In genomic region chr15:75201609-75202250, GRCh38 we compare ENCODE assay signal across 1 cellular context.
A peak's percentile ranks its signal among the peaks of the same experiment; 100 is the strongest.
TF ChIP-seq lines count a peak whose summit lies in the region.

Gene C15orf39, plus strand, starts transcription at chr15:75201882. Its CDS starts 4,167 bp downstream, at chr15:75206049.

TF ChIP-seq in HepG2, 621 proteins besides CTCF, POLR2A, EP300 and RAD21 (continued from another document and continues in another):
- TF ChIP-seq PATZ1 (CRISPR knock-in tag; IDR thresholded peaks at IDR 0.05) (no peak), ZHX1 (CRISPR knock-in tag; IDR thresholded peaks at IDR 0.05; ENCODE audit: low read depth) (no peak), ZNF234 (CRISPR knock-in tag; conservative IDR thresholded peaks at IDR 0.05) (no peak), RCOR2 (CRISPR knock-in tag; IDR thresholded peaks at IDR 0.05) (no peak), ZNF12 (CRISPR knock-in tag; IDR thresholded peaks at IDR 0.05) (no peak; the same call in 1 of the 2 replicates), HOXD1 (CRISPR knock-in tag; IDR thresholded peaks at IDR 0.05) (peak; percentile 16; the same call in 1 of the 2 replicates), ZFX (CRISPR knock-in tag; IDR thresholded peaks at IDR 0.05; ENCODE audit: low read depth) (peak; percentile 94), RFX5 (IDR thresholded peaks at IDR 0.05; ENCODE audit: low read depth, low read length) (no peak), ZNF878 (CRISPR knock-in tag; IDR thresholded peaks at IDR 0.05) (0 out of 2 replicates have a peak, but pooled peaks have one; percentile 54), POGK (CRISPR knock-in tag; conservative IDR thresholded peaks at IDR 0.05) (peak; percentile 66), ZMAT5 (CRISPR knock-in tag; IDR thresholded peaks at IDR 0.05; ENCODE audit: borderline replicate concordance, low read depth) (no peak), FIP1L1 (IDR thresholded peaks at IDR 0.05; ENCODE audit: borderline replicate concordance, insufficient read depth, low read depth, low read length) (no peak), ZNF589 (CRISPR knock-in tag; conservative IDR thresholded peaks at IDR 0.05) (peak; percentile 56; the same call in 1 of the 2 replicates), ZFP41 (CRISPR knock-in tag; IDR thresholded peaks at IDR 0.05; ENCODE audit: borderline replicate concordance) (no peak), SPEN (CRISPR knock-in tag; IDR thresholded peaks at IDR 0.05; ENCODE audit: low read depth) (no peak), KLF15 (CRISPR knock-in tag; IDR thresholded peaks at IDR 0.05; ENCODE audit: borderline replicate concordance) (no peak), ZNF138 (CRISPR knock-in tag; IDR thresholded peaks at IDR 0.05; ENCODE audit: low read depth) (0 out of 2 replicates have a peak, but pooled peaks have one; percentile 25), CEBPB (IDR thresholded peaks at IDR 0.05; ENCODE audit: borderline replicate concordance, low read depth, low read length) (no peak), SUZ12 (IDR thresholded peaks at IDR 0.05; ENCODE audit: low read depth, low read length) (no peak), SRSF4 (IDR thresholded peaks at IDR 0.05; ENCODE audit: low read depth, low read length, poor library complexity, severe bottlenecking) (no peak), TAF15 (IDR thresholded peaks at IDR 0.05; ENCODE audit: low read depth, low read length, poor library complexity, severe bottlenecking) (peak; percentile 87), RFX1 (IDR thresholded peaks at IDR 0.05) (no peak), ZNF672 (CRISPR knock-in tag; IDR thresholded peaks at IDR 0.05) (no peak), ZNF775 (CRISPR knock-in tag; IDR thresholded peaks at IDR 0.05; ENCODE audit: borderline replicate concordance) (no peak), SMARCC2 (IDR thresholded peaks at IDR 0.05) (no peak), HIC2 (CRISPR knock-in tag; IDR thresholded peaks at IDR 0.05; ENCODE audit: low read depth) (no peak; the same call in 1 of the 2 replicates), HNRNPH1 (optimal IDR thresholded peaks at IDR 0.05; ENCODE audit: low read depth, low read length) (no peak), ELF4 (CRISPR knock-in tag; IDR thresholded peaks at IDR 0.05; ENCODE audit: borderline replicate concordance) (no peak), SRY (CRISPR knock-in tag; IDR thresholded peaks at IDR 0.05) (0 out of 2 replicates have a peak, but pooled peaks have one; percentile 58), SKI (IDR thresholded peaks at IDR 0.05; ENCODE audit: partially characterized antibody) (peak; percentile 82), ZMYM3 (CRISPR knock-in tag; IDR thresholded peaks at IDR 0.05) (no peak), THAP9 (CRISPR knock-in tag; IDR thresholded peaks at IDR 0.05; ENCODE audit: borderline replicate concordance) (no peak), CREM (IDR thresholded peaks at IDR 0.05) (no peak), CREM (CRISPR knock-in tag; IDR thresholded peaks at IDR 0.05) (no peak)
- TF ChIP-seq, protein P1, sequence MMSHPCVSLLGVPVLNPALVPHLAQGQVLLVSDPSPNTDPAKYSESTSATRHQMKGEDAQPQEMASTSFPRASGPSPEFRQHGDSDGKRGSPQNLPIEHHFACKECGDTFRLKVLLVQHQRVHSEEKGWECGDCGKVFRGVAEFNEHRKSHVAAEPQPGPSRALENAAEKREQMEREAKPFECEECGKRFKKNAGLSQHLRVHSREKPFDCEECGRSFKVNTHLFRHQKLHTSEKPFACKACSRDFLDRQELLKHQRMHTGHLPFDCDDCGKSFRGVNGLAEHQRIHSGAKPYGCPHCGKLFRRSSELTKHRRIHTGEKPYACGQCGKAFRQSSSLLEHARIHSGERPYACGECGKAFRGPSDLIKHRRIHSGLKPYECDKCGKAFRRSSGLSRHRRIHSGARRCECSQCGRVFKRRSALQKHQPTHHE (CRISPR knock-in tag; IDR thresholded peaks at IDR 0.05; ENCODE audit: borderline replicate concordance), result 0 out of 2 replicates have a peak, but pooled peaks have one; percentile 49
- TF ChIP-seq, protein P2, sequence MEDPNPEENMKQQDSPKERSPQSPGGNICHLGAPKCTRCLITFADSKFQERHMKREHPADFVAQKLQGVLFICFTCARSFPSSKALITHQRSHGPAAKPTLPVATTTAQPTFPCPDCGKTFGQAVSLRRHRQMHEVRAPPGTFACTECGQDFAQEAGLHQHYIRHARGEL (CRISPR knock-in tag; IDR thresholded peaks at IDR 0.05), result no peak
- TF ChIP-seq, protein P3, sequence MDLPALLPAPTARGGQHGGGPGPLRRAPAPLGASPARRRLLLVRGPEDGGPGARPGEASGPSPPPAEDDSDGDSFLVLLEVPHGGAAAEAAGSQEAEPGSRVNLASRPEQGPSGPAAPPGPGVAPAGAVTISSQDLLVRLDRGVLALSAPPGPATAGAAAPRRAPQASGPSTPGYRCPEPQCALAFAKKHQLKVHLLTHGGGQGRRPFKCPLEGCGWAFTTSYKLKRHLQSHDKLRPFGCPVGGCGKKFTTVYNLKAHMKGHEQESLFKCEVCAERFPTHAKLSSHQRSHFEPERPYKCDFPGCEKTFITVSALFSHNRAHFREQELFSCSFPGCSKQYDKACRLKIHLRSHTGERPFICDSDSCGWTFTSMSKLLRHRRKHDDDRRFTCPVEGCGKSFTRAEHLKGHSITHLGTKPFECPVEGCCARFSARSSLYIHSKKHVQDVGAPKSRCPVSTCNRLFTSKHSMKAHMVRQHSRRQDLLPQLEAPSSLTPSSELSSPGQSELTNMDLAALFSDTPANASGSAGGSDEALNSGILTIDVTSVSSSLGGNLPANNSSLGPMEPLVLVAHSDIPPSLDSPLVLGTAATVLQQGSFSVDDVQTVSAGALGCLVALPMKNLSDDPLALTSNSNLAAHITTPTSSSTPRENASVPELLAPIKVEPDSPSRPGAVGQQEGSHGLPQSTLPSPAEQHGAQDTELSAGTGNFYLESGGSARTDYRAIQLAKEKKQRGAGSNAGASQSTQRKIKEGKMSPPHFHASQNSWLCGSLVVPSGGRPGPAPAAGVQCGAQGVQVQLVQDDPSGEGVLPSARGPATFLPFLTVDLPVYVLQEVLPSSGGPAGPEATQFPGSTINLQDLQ (CRISPR knock-in tag; IDR thresholded peaks at IDR 0.05), result no peak
- TF ChIP-seq, protein P4, sequence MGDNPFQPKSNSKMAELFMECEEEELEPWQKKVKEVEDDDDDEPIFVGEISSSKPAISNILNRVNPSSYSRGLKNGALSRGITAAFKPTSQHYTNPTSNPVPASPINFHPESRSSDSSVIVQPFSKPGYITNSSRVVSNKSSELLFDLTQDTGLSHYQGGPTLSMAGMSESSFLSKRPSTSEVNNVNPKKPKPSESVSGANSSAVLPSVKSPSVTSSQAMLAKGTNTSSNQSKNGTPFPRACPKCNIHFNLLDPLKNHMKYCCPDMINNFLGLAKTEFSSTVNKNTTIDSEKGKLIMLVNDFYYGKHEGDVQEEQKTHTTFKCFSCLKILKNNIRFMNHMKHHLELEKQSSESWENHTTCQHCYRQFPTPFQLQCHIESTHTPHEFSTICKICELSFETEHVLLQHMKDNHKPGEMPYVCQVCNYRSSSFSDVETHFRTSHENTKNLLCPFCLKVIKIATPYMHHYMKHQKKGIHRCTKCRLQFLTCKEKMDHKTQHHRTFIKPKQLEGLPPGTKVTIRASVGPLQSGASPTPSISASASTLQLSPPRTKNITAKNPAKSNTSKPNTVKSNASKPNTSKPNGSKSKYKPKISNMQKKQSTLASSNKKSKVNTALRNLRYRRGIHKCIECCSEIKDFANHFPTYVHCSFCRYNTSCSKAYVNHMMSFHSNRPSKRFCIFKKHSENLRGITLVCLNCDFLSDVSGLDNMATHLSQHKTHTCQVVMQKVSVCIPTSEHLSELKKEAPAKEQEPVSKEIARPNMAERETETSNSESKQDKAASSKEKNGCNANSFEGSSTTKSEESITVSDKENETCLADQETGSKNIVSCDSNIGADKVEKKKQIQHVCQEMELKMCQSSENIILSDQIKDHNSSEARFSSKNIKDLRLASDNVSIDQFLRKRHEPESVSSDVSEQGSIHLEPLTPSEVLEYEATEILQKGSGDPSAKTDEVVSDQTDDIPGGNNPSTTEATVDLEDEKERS (CRISPR knock-in tag; IDR thresholded peaks at IDR 0.05), result 0 out of 2 replicates have a peak, but pooled peaks have one; percentile 8
- TF ChIP-seq, protein P5, sequence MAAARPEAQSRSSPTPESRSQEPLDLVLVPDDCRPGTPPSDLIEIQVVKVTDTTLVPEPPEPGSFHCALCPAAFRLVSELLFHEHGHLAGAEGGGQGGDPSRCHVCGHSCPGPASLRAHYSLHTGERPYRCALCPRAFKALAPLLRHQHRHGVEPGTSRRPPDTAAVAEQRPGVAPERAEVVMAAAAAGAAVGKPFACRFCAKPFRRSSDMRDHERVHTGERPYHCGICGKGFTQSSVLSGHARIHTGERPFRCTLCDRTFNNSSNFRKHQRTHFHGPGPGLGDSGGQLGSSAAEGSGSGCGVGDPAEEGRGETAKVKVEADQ (CRISPR knock-in tag; IDR thresholded peaks at IDR 0.05; ENCODE audit: borderline replicate concordance), result no peak
